In the genomic region with DNA sequence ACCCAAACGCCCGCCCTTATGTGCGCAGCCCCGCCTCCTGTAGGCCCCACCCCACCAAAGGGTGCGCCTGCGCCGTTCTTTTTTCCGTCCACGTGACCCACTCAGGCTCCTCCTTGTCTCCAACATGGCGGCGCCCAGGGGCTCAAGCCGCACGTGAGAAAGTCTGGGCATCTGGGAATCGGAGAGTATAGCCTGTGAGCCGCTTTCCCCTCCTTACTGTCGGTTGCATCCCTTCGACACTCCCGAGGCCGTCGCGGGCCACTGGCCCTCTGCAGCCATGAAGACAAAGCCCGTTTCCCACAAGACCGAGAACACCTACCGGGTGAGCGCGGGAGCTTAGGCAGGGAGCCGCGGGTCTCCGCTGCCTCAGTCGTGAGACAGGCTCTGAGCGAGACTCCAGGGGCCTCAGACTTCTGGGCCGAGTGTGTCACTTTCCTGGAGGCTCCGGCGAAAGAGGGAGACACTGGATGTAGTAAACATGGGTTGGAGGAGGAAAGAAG, we compare ENCODE assay signal across 8 cellular contexts. TPM values are rescaled to one million over a fixed set of nuclear protein-coding genes. Genes with fewer than 3 reads are reported as not detected.
DNase-seq lines count a peak whose midpoint lies in the region; ATAC-seq and TF ChIP-seq lines count a peak whose summit lies in the region.

A gene (plus strand): TSS at position 100 of the 500 bp plus-strand sequence. CDS start 178 bp downstream, at position 278.

- peak within 1 kb of the TSS; percentile 88 to 89 for H3K27ac Mint-ChIP-seq in activated naive CD4-positive, alpha-beta T cell treated with anti-CD3 and anti-CD28 coated beads, Interleukin-2, amount 50 U/mL, for 72 hours
- peak within 1 kb of the TSS; percentile 77 for H3K27ac Mint-ChIP-seq in glutamatergic neuron (ENCODE audit: unreplicated experiment)
- peak within 1 kb of the TSS; percentile 87 for H3K27ac Mint-ChIP-seq in osteocyte (ENCODE audit: unreplicated experiment)

- TF ChIP-seq CTCF in GM12864 (IDR thresholded peaks at IDR 0.05; ENCODE audit: low read depth, low read length, missing control alignments) (no peak), glutamatergic neuron (IDR thresholded peaks at IDR 0.05; ENCODE audit: partially characterized antibody, unreplicated experiment) (no peak), osteocyte (IDR thresholded peaks at IDR 0.05) (no peak), thoracic aorta (IDR thresholded peaks at IDR 0.05) (no peak)

- no peaks in the 10 kb centered on the region for H3K36me3 ChIP-seq in thoracic aorta

- H3K27me3 ChIP-seq in thoracic aorta (replicated peaks; ENCODE audit: insufficient read depth), result no peaks in the 10 kb centered on the region

- H3K27me3 Mint-ChIP-seq in glutamatergic neuron (ENCODE audit: unreplicated experiment) (peaks cover 6% of the 10 kb centered on the region), osteocyte (ENCODE audit: unreplicated experiment) (peaks cover 25% of the 10 kb centered on the region)

- peaks cover 0 to 18% of the 10 kb centered on the region in 2 donors for H3K36me3 Mint-ChIP-seq in activated naive CD4-positive, alpha-beta T cell treated with anti-CD3 and anti-CD28 coated beads, Interleukin-2, amount 50 U/mL, for 72 hours
- H3K36me3 Mint-ChIP-seq in glutamatergic neuron (ENCODE audit: unreplicated experiment) (no peaks in the 10 kb centered on the region), osteocyte (ENCODE audit: unreplicated experiment) (peaks cover 2% of the 10 kb centered on the region)

- ATAC-seq in HG02623 (IDR thresholded peaks at IDR 0.05; ENCODE audit: unreplicated experiment) (peak; percentile 100), thoracic aorta (ENCODE audit: insufficient number of reproducible peaks, low FRiP score, low read depth) (peak; percentile 96)
- ATAC-seq in activated naive CD4-positive, alpha-beta T cell treated with anti-CD3 and anti-CD28 coated beads, Interleukin-2, amount 50 U/mL, for 72 hours, result peak; percentile 100

- H3K9me3 ChIP-seq in thoracic aorta, result no peaks in the 10 kb centered on the region

- H3K4me3 Mint-ChIP-seq in glutamatergic neuron (ENCODE audit: unreplicated experiment) (peak within 1 kb of the TSS; percentile 89), osteocyte (ENCODE audit: unreplicated experiment) (peak within 1 kb of the TSS; percentile 97)

- DNase-seq in GM12864 (ENCODE audit: low read depth) (peak; percentile 63), NCI-H1092 treated with DMSO at 0.1 percent for 48 hours (lab: John Stamatoyannopoulos, UW) (peak; percentile 79), SKM-1 treated with dmso at 0.1 percent for 144 hours (lab: John Stamatoyannopoulos, UW; ENCODE audit: unreplicated experiment) (peak; percentile 45), glutamatergic neuron (peak; percentile 96), osteocyte (ENCODE audit: extremely low spot score, unreplicated experiment) (peak; percentile 97), thoracic aorta (ENCODE audit: low spot score) (peak; percentile 63)
- peak; percentile 92 to 93 for DNase-seq in activated naive CD4-positive, alpha-beta T cell treated with anti-CD3 and anti-CD28 coated beads, Interleukin-2, amount 50 U/mL, for 72 hours (ENCODE audit: low spot score in 2 of 2)

- H3K4me3 ChIP-seq in GM12864 (ENCODE audit: low read depth, low read length) (peak within 1 kb of the TSS; percentile 93), thoracic aorta (peak within 1 kb of the TSS; percentile 100)

- H3K27ac ChIP-seq in thoracic aorta, result no peak within 1 kb of the TSS

- H3K4me1 Mint-ChIP-seq in glutamatergic neuron (ENCODE audit: low read depth, unreplicated experiment), result no peaks in the 10 kb centered on the region
- H3K4me1 Mint-ChIP-seq in osteocyte (ENCODE audit: unreplicated experiment), result peaks cover 8% of the 10 kb centered on the region

- H3K4me1 ChIP-seq in thoracic aorta (ENCODE audit: control insufficient read depth in 1 of 2, low read depth in 2 of 2), result peaks cover 4 to 5% of the 10 kb centered on the region in 2 donors

- H3K9me3 Mint-ChIP-seq in activated naive CD4-positive, alpha-beta T cell treated with anti-CD3 and anti-CD28 coated beads, Interleukin-2, amount 50 U/mL, for 72 hours, result no peaks in the 10 kb centered on the region
- H3K9me3 Mint-ChIP-seq in glutamatergic neuron (ENCODE audit: unreplicated experiment), result no peaks in the 10 kb centered on the region
- no peaks in the 10 kb centered on the region for H3K9me3 Mint-ChIP-seq in osteocyte (ENCODE audit: unreplicated experiment)

RNA-seq across cellular contexts. Expression of the gene that starts here (rescaled TPM):
- total RNA-seq in activated naive CD4-positive, alpha-beta T cell treated with anti-CD3 and anti-CD28 coated beads, Interleukin-2, amount 50 U/mL, for 72 hours, result 10 to 100 TPM; 15.4 to 25.0 TPM
- total RNA-seq in glutamatergic neuron (ENCODE audit: unreplicated experiment) (12.1 TPM), osteocyte (13.0 and 13.4 TPM in 2 replicates), thoracic aorta (10 to 100 TPM in 1 of 2 donors, 1 to 10 TPM in 1; 5.8 to 17.9 TPM)

Comparison
In these comparisons a context has a peak if more than half of its experiments do, and no peak if none do; other contexts are left out.
1. DNase-seq: peak in every context shown above with its lines; median percentile 97 in osteocyte; 96 in glutamatergic neuron; 92 in activated naive CD4-positive, alpha-beta T cell treated with anti-CD3 and anti-CD28 coated beads, Interleukin-2, amount 50 U/mL, for 72 hours; 79 in NCI-H1092 treated with DMSO at 0.1 percent for 48 hours; 63 in GM12864; 63 in thoracic aorta; 45 in SKM-1 treated with dmso at 0.1 percent for 144 hours.